20 cellular contexts compared by ENCODE assay signal in genomic region chr19:5470264-5470671, GRCh38. TPM values are rescaled to one million over a fixed set of nuclear protein-coding genes. Genes with fewer than 3 reads are reported as not detected.
DNase-seq lines count a peak whose midpoint lies in the region; TF ChIP-seq lines count a peak whose summit lies in the region.
"Had no signal": no experiment of that assay in that cellular context is flagged by ENCODE, and none has a peak within 500 bp of the region (broad histone marks: within the 10 kb centered on the region; RNA-seq: fewer than 3 reads in every experiment).

No MANE protein-coding gene starts in this region.

- H4K20me1 ChIP-seq in hepatocyte (ENCODE audit: insufficient read depth, poor library complexity, severe bottlenecking): no peaks in the 10 kb centered on the region

- H3K27ac ChIP-seq in hepatocyte: peak overlapping the region; percentile 42
- H3K27ac ChIP-seq in spleen: no peak overlapping the region
- H3K27ac ChIP-seq: heart right ventricle, sigmoid colon had no signal

- no peaks in the 10 kb centered on the region for H3K9me3 Mint-ChIP-seq in type B pancreatic cell
- H3K9me3 Mint-ChIP-seq: activated naive CD8-positive, alpha-beta T cell treated with anti-CD3 and anti-CD28 coated beads, Interleukin-2, amount 50 U/mL, for 24 hours; activated T-helper 2 cell treated with anti-CD3 and anti-CD28 coated beads, Interferon-gamma antibody, Interleukin-2, Interleukin-4, amounts not matched to agents 10 μg/mL and 5 μg/mL and 100 μg/mL, durations not matched to agents 14 hours and 24 hours and 36 hours; CD4-positive, alpha-beta T cell had no signal

- no peak overlapping the region for H2AFZ ChIP-seq in hepatocyte

- H3K9me3 ChIP-seq in hepatocyte (ENCODE audit: low read depth): no peaks in the 10 kb centered on the region
- H3K9me3 ChIP-seq in spleen: no peaks in the 10 kb centered on the region
- H3K9me3 ChIP-seq: heart right ventricle, sigmoid colon had no signal

- H3K4me3 Mint-ChIP-seq in type B pancreatic cell: peak overlapping the region; percentile 51
- H3K4me3 Mint-ChIP-seq: activated CD8-positive, alpha-beta memory T cell treated with anti-CD3 and anti-CD28 coated beads, Interleukin-2, amount 10 ng/mL, durations not matched to agents 7 days and 5 days; activated naive CD8-positive, alpha-beta T cell treated with anti-CD3 and anti-CD28 coated beads, Interleukin-2, amount 50 U/mL, for 24 hours; CD4-positive, alpha-beta T cell had no signal

- H3K4me1 Mint-ChIP-seq in type B pancreatic cell (ENCODE audit: unreplicated experiment): peaks cover 15% of the 10 kb centered on the region
- H3K4me1 Mint-ChIP-seq: activated CD8-positive, alpha-beta memory T cell treated with anti-CD3 and anti-CD28 coated beads, Interleukin-2, amount 10 ng/mL, durations not matched to agents 7 days and 5 days; activated naive CD8-positive, alpha-beta T cell treated with anti-CD3 and anti-CD28 coated beads, Interleukin-2, amount 50 U/mL, for 24 hours had no signal

- H3K4me2 ChIP-seq in hepatocyte: no peak overlapping the region

- intact Hi-C loops in spleen (cut with DNase I; ENCODE audit: low total_unique reads): no loop called here
- intact Hi-C loops in posterior vena cava (cut with DNase I): no loop called here

- H3K79me2 ChIP-seq in hepatocyte: no peaks in the 10 kb centered on the region

- no peaks in the 10 kb centered on the region for H3K36me3 Mint-ChIP-seq in type B pancreatic cell
- H3K36me3 Mint-ChIP-seq: activated CD8-positive, alpha-beta memory T cell treated with anti-CD3 and anti-CD28 coated beads, Interleukin-2, amount 10 ng/mL, durations not matched to agents 7 days and 5 days had no signal

- H3K27ac Mint-ChIP-seq in type B pancreatic cell: peak overlapping the region; percentile 93
- H3K27ac Mint-ChIP-seq: activated CD8-positive, alpha-beta memory T cell treated with anti-CD3 and anti-CD28 coated beads, Interleukin-2, amount 10 ng/mL, durations not matched to agents 7 days and 5 days; activated naive CD8-positive, alpha-beta T cell treated with anti-CD3 and anti-CD28 coated beads, Interleukin-2, amount 50 U/mL, for 24 hours; activated T-helper 2 cell treated with anti-CD3 and anti-CD28 coated beads, Interferon-gamma antibody, Interleukin-2, Interleukin-4, amounts not matched to agents 10 μg/mL and 5 μg/mL and 100 μg/mL, durations not matched to agents 14 hours and 24 hours and 36 hours; CD4-positive, alpha-beta T cell had no signal

- H3K4me3 ChIP-seq in hepatocyte (no peak overlapping the region), spleen (no peak overlapping the region)
- H3K4me3 ChIP-seq: heart right ventricle, sigmoid colon had no signal

- no peak for TF ChIP-seq CTCF in hepatocyte (IDR thresholded peaks at IDR 0.05; ENCODE audit: poor library complexity)
- no peak for TF ChIP-seq CTCF in type B pancreatic cell (conservative IDR thresholded peaks at IDR 0.05)
- no peak for TF ChIP-seq CTCF in spleen (IDR thresholded peaks at IDR 0.05 in 8 of 11, conservative IDR thresholded peaks at IDR 0.05 in 3 of 11)

- H3K9me2 ChIP-seq in hepatocyte (replicated peaks; ENCODE audit: insufficient read depth): no peaks in the 10 kb centered on the region

- WGBS in hepatocyte (ENCODE audit: low lambda C conversion rate, missing lambda C conversion rate): 50% methylated on average over 12 of the region's 12 CpGs
- WGBS in spleen, 5 donors: 62 to 68% (median 63%) methylated on average over 12 of the region's 12 CpGs

- H3K4me1 ChIP-seq in hepatocyte (ENCODE audit: insufficient read depth) (no peaks in the 10 kb centered on the region), spleen (no peaks in the 10 kb centered on the region)

- no peaks in the 10 kb centered on the region for H3K36me3 ChIP-seq in hepatocyte (replicated peaks; ENCODE audit: insufficient read depth, low read depth)
- H3K36me3 ChIP-seq in spleen: no peaks in the 10 kb centered on the region
- H3K36me3 ChIP-seq: heart right ventricle, sigmoid colon had no signal

- H3K27me3 Mint-ChIP-seq in type B pancreatic cell: peaks cover 5% of the 10 kb centered on the region
- H3K27me3 Mint-ChIP-seq: activated CD8-positive, alpha-beta memory T cell treated with anti-CD3 and anti-CD28 coated beads, Interleukin-2, amount 10 ng/mL, durations not matched to agents 7 days and 5 days had no signal

- TF ChIP-seq POLR2A in spleen (IDR thresholded peaks at IDR 0.05): no peak

- H3K27me3 ChIP-seq in hepatocyte (no peaks in the 10 kb centered on the region), spleen (replicated peaks in 1 of 7) (peaks cover 0 to 60% (median 0%) of the 10 kb centered on the region in 7 donors)

- DNase-seq in NCI-H345 (lab: John Stamatoyannopoulos, UW): peak; percentile 42
- DNase-seq in NCI-H345 treated with DMSO at 0.1 percent for 48 hours (lab: John Stamatoyannopoulos, UW; ENCODE audit: unreplicated experiment): no peak
- peak; percentile 44 for DNase-seq in NCI-H748 treated with DMSO at 0.1 percent for 48 hours (lab: John Stamatoyannopoulos, UW)
- peak; percentile 57 for DNase-seq in hepatocyte (ENCODE audit: low spot score)
- no peak for DNase-seq in type B pancreatic cell (ENCODE audit: extremely low spot score, unreplicated experiment)
- no peak for DNase-seq in spleen
- DNase-seq in posterior vena cava (ENCODE audit: low spot score): no peak
- DNase-seq in kidney glomerular epithelial cell (lab: John Stamatoyannopoulos, UW): no peak
- DNase-seq: activated CD4-positive, CD25-positive, alpha-beta regulatory T cell treated with anti-CD3 and anti-CD28 coated beads, Interleukin-2, amount 50 U/mL, for 72 hours; activated CD8-positive, alpha-beta memory T cell treated with anti-CD3 and anti-CD28 coated beads, Interleukin-2, amount 10 ng/mL, durations not matched to agents 7 days and 5 days; activated naive CD8-positive, alpha-beta T cell treated with anti-CD3 and anti-CD28 coated beads, Interleukin-2, amount 50 U/mL, for 24 hours; CD4-positive, alpha-beta T cell; heart right ventricle; kidney; midbrain; NCI-H524; sigmoid colon; T-helper 9 cell had no signal

RNA-seq across cellular contexts. Expression of gene ZNRF4, which starts 15.1 kb away (rescaled TPM):
- total RNA-seq in hepatocyte (not detected in 2 replicates), type B pancreatic cell (ENCODE audit: low replicate concordance) (not detected in 2 replicates), spleen (not detected), posterior vena cava (not detected)
- polyA plus RNA-seq in hepatocyte (not detected in 2 replicates), spleen (not detected)
- total RNA-seq: activated CD8-positive, alpha-beta memory T cell treated with anti-CD3 and anti-CD28 coated beads, Interleukin-2, amount 10 ng/mL, durations not matched to agents 7 days and 5 days; activated T-helper 2 cell treated with anti-CD3 and anti-CD28 coated beads, Interferon-gamma antibody, Interleukin-2, Interleukin-4, amounts not matched to agents 10 μg/mL and 5 μg/mL and 100 μg/mL, durations not matched to agents 14 hours and 24 hours and 36 hours; CD4-positive, alpha-beta T cell; dermis microvascular lymphatic vessel endothelial cell; heart right ventricle; kidney; sigmoid colon had no signal
- polyA plus RNA-seq: heart right ventricle, sigmoid colon had no signal

Comparison
In these comparisons a context has a peak if more than half of its experiments do, and no peak if none do; other contexts are left out.
1. DNase-seq: peak in NCI-H345 (single experiment), NCI-H748 treated with DMSO at 0.1 percent for 48 hours (single experiment) and hepatocyte (single experiment); none in NCI-H345 treated with DMSO at 0.1 percent for 48 hours (single experiment), type B pancreatic cell (single experiment), spleen (single experiment), posterior vena cava (single experiment) and kidney glomerular epithelial cell (single experiment).